ENCODE assay signal across 11 cellular contexts in the genomic region with DNA sequence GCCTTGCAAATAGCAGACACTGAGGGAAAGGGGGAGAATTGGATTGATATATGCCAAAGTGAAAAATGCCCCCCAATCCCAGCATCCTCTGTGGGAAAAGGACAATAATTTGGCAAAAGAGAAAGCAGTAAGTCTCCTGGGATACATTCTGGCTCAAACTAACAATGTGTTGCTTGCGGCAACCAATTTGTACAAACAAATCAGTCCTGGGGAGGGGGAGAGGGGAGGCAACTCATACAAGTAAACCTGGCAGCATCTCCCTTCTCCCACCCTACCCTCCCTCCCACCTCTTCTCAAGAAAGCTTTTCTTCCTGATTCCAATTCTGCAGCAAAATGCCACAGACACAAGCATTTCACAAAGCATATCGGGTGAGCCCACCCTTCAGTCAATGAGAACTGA.
"Had no signal": no experiment of that assay in that cellular context is flagged by ENCODE, and none has a peak within 500 bp of the region (broad histone marks: within the 10 kb centered on the region; RNA-seq: fewer than 3 reads in every experiment).

No MANE protein-coding gene starts in this region.

- DNase-seq: activated CD4-positive, alpha-beta T cell treated with anti-CD3 and anti-CD28 coated beads, Interleukin-2, amount 10 ng/mL, durations not matched to agents 7 days and 5 days; activated CD8-positive, alpha-beta memory T cell treated with anti-CD3 and anti-CD28 coated beads, Interleukin-2, amount 50 U/mL, for 48 hours; activated naive CD8-positive, alpha-beta T cell treated with anti-CD3 and anti-CD28 coated beads for 36 hours; endodermal cell; mesenchymal stem cell; sigmoid colon; stimulated activated CD4-positive, alpha-beta T cell treated with anti-CD3 and anti-CD28 coated beads, Interleukin-1b, Interleukin-23, amount 100 ng/mL, for 48 hours; stimulated activated naive CD8-positive, alpha-beta T cell treated with anti-CD3 and anti-CD28 coated beads, Interleukin-15, amount 100 ng/mL, for 72 hours; upper lobe of left lung had no signal

- H3K27me3 ChIP-seq: gastroesophageal sphincter, hepatocyte, sigmoid colon, upper lobe of left lung had no signal

- H3K4me1 ChIP-seq: gastroesophageal sphincter, sigmoid colon, upper lobe of left lung had no signal

- H3K9me3 ChIP-seq: gastroesophageal sphincter, sigmoid colon, upper lobe of left lung had no signal

- H3K4me3 ChIP-seq: gastroesophageal sphincter, hepatocyte, sigmoid colon, upper lobe of left lung had no signal

- H3K36me3 ChIP-seq: gastroesophageal sphincter, sigmoid colon, upper lobe of left lung had no signal

- H3K27ac ChIP-seq: hepatocyte, sigmoid colon, upper lobe of left lung had no signal
